In genomic region chr5:139774980-139775654, GRCh38 we compare ENCODE assay signal across 8 cellular contexts. TPM values are rescaled to one million over a fixed set of nuclear protein-coding genes. Genes with fewer than 3 reads are reported as not detected.
A peak's percentile ranks its signal among the peaks of the same experiment; 100 is the strongest.
DNase-seq lines count a peak whose midpoint lies in the region; ATAC-seq and TF ChIP-seq lines count a peak whose summit lies in the region.

No MANE protein-coding gene starts in this region.

- TF ChIP-seq CTCF in GM12875 (IDR thresholded peaks at IDR 0.05; ENCODE audit: borderline replicate concordance, insufficient read depth, low read depth, low read length) = peak; percentile 97

- H3K79me1 ChIP-seq in mesendoderm (ENCODE audit: low read length) = no peaks in the 10 kb centered on the region

- H3K27me3 ChIP-seq in mesendoderm (ENCODE audit: insufficient read depth, low read length, poor library complexity) = no peaks in the 10 kb centered on the region

- no peaks in the 10 kb centered on the region for H3K36me3 ChIP-seq in mesendoderm (ENCODE audit: control insufficient read depth, insufficient read depth, low read length)

- peak; percentile 65 for ATAC-seq in HG02870 (IDR thresholded peaks at IDR 0.05; ENCODE audit: unreplicated experiment)

- no peak overlapping the region for H3K18ac ChIP-seq in mesendoderm (ENCODE audit: low read length)

- no peak overlapping the region for H3K4me2 ChIP-seq in mesendoderm (ENCODE audit: low read length)

- H2BK5ac ChIP-seq in mesendoderm (ENCODE audit: low read length) = no peak overlapping the region

- WGBS in mesendoderm (ENCODE audit: extremely low coverage, insufficient coverage, low lambda C conversion rate) = no CpG with 5 or more reads among the region's 32 CpGs

- DNase-seq in NCI-H510A (lab: John Stamatoyannopoulos, UW) = peak; percentile 35
- peak; percentile 87 to 88 for DNase-seq in activated CD4-positive, alpha-beta T cell treated with anti-CD3 and anti-CD28 coated beads, Interleukin-2, amount 50 U/mL, for 48 hours
- peak; percentile 94 for DNase-seq in ecto neural progenitor cell (ENCODE audit: low spot score)
- DNase-seq in mesendoderm = peak; percentile 91
- peak; percentile 43 to 56 for DNase-seq in stimulated activated CD8-positive, alpha-beta memory T cell treated with anti-CD3 and anti-CD28 coated beads, Interleukin-4, amount 100 ng/mL, for 4 hours (ENCODE audit: low read depth in 2 of 2, low spot score in 1 of 2)
- DNase-seq in SW480 (ENCODE audit: low spot score) = no peak

- no peak overlapping the region for H4K8ac ChIP-seq in mesendoderm (ENCODE audit: low read depth, low read length)

- H2AK5ac ChIP-seq in mesendoderm (ENCODE audit: low read length) = no peak overlapping the region

- H3K4me1 ChIP-seq in mesendoderm (ENCODE audit: control insufficient read depth, low read depth, low read length) = no peaks in the 10 kb centered on the region

- H4K5ac ChIP-seq in mesendoderm (ENCODE audit: low read length) = no peak overlapping the region

- no peak overlapping the region for H2BK15ac ChIP-seq in mesendoderm (replicated peaks; ENCODE audit: low read depth)

- H3K9ac ChIP-seq in mesendoderm (ENCODE audit: low read length) = peak overlapping the region; percentile 19

- H2BK120ac ChIP-seq in mesendoderm (ENCODE audit: low read depth, low read length) = no peak overlapping the region

- no peak overlapping the region for H3K23ac ChIP-seq in mesendoderm (ENCODE audit: low read length)

- H3K79me2 ChIP-seq in mesendoderm (ENCODE audit: control insufficient read depth, insufficient read depth, low read length) = no peaks in the 10 kb centered on the region

- H3K27ac ChIP-seq in mesendoderm (ENCODE audit: low read depth, low read length) = no peak overlapping the region

- peak overlapping the region; percentile 19 for H3K56ac ChIP-seq in mesendoderm (ENCODE audit: low read length)

- no peak overlapping the region for H3K4ac ChIP-seq in mesendoderm (ENCODE audit: low read depth, low read length)

- no peak overlapping the region for H3K4me3 ChIP-seq in GM12875 (ENCODE audit: low read depth, low read length)
- H3K4me3 ChIP-seq in mesendoderm (ENCODE audit: low read length) = no peak overlapping the region

RNA-seq across cellular contexts. Expression of gene PSD2, which starts 20.5 kb away (rescaled TPM):
- 0.04 TPM for polyA plus RNA-seq in mesendoderm (2013, experiment 1 of 2)
- 0.03 TPM for polyA plus RNA-seq in mesendoderm (2013, experiment 2 of 2)
